8 cellular contexts compared by ENCODE assay signal in the genomic region with DNA sequence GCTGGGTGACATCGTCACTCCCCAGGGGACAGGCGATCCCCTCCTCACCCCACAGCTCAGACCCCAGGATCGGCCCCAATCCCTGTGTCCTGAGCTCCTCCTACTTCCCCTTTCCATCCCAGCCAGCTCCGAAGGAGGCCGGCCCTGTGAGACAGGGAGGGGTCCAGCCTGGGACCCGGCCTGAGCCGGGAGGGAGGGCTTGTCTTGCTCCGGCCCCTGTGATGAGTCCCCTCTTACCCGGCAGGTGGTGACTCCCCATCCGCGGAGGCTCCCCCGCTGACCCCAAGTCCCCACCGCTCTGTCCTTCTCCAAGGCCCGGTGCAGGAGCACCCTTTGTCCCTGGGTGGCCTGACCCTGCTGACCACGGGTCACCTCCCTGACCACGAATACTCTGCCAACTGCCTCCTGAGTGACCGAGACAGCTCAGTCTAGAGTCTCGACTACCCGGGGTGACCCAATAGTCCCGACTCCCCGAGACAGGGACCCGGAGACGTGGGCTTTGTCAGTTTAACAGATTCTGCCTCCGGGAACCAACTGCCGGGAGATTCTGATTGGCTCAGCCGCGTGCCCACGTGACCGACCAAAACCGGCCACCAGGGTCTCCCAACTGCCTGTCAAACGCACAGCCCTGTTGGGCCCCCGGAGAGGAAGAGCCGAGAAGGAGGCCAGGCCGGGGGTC.
A peak's percentile ranks its signal among the peaks of the same experiment; 100 is the strongest.
DNase-seq lines count a peak whose midpoint lies in the region; ATAC-seq and TF ChIP-seq lines count a peak whose summit lies in the region.

No MANE protein-coding gene starts in this region.

- ATAC-seq in HCT116 (peak; percentile 17; the same call in 1 of the 2 replicates), left ventricle myocardium superior (peak; percentile 92), GM21528 (IDR thresholded peaks at IDR 0.05; ENCODE audit: low FRiP score, unreplicated experiment) (no peak)
- ATAC-seq in activated T-cell treated with anti-CD3 and anti-CD28 coated beads, Interleukin-2, amount 50 U/mL, for 72 hours (replicated peaks in 1 of 2): peak in 1 of 2 donors; percentile 52

- H3K9ac ChIP-seq in HCT116 (ENCODE audit: low read length): no peak overlapping the region

- H3K9me3 Mint-ChIP-seq in CD14-positive monocyte (no peaks in the 10 kb centered on the region), mesothelial cell of epicardium (no peaks in the 10 kb centered on the region)
- no peaks in the 10 kb centered on the region for H3K9me3 Mint-ChIP-seq in activated T-cell treated with anti-CD3 and anti-CD28 coated beads, Interleukin-2, amount 50 U/mL, for 72 hours

- H4K20me1 ChIP-seq in HCT116 (ENCODE audit: insufficient read depth): no peaks in the 10 kb centered on the region

- H3K27ac Mint-ChIP-seq in CD14-positive monocyte: peak overlapping the region in 4 of 7 donors; percentile 46 to 90 (median 52)
- no peak overlapping the region for H3K27ac Mint-ChIP-seq in activated T-cell treated with anti-CD3 and anti-CD28 coated beads, Interleukin-2, amount 50 U/mL, for 72 hours
- no peak overlapping the region for H3K27ac Mint-ChIP-seq in mesothelial cell of epicardium

- H3K4me3 ChIP-seq in HCT116 (replicated peaks in 1 of 2; ENCODE audit: low read depth in 1 of 2, low read length in 2 of 2) (no peak overlapping the region), retinal pigment epithelial cell (ENCODE audit: low read length) (peak overlapping the region; percentile 71)

- BruUV-seq in HCT116 (replicated peaks; lab: Mats Ljungman, UMichigan): no TSS peak

- POLR2A ChIA-PET in HCT116 (lab: Charles Lee): no interaction called here

- H3K36me3 ChIP-seq in HCT116 (ENCODE audit: control insufficient read depth in 1 of 2, insufficient read depth in 2 of 2, low read length in 2 of 2): no peaks in the 10 kb centered on the region

- H3K9me3 ChIP-seq in HCT116 (ENCODE audit: control insufficient read depth in 1 of 2, insufficient read depth in 1 of 2, low read depth in 1 of 2, low read length in 2 of 2): no peaks in the 10 kb centered on the region

- no peak overlapping the region for H2AFZ ChIP-seq in HCT116 (ENCODE audit: low read depth, low read length, poor library complexity, severe bottlenecking)

- H3K27ac ChIP-seq in HCT116 (ENCODE audit: low read depth, low read length): no peak overlapping the region

- no peak overlapping the region for H3K4me2 ChIP-seq in HCT116 (ENCODE audit: low read length)

- RAD21 ChIA-PET in HCT116 (lab: Charles Lee; ENCODE audit: low non-redundant PET in 1 of 2, low total read pairs in 2 of 2, uncharacterized antibody in 2 of 2, unreplicated experiment in 2 of 2): no interaction called here

- intact Hi-C loops in CD14-positive monocyte (cut with micrococcal nuclease) (no loop called here), HCT116 (cut with micrococcal nuclease) (no loop called here), left ventricle myocardium superior (cut with micrococcal nuclease) (no loop called here)

- no peaks in the 10 kb centered on the region for H3K4me1 ChIP-seq in HCT116 (ENCODE audit: control insufficient read depth in 1 of 2, insufficient read depth in 2 of 2, low read length in 2 of 2)

- H3K36me3 Mint-ChIP-seq in CD14-positive monocyte (no peaks in the 10 kb centered on the region), mesothelial cell of epicardium (no peaks in the 10 kb centered on the region)
- H3K36me3 Mint-ChIP-seq in activated T-cell treated with anti-CD3 and anti-CD28 coated beads, Interleukin-2, amount 50 U/mL, for 72 hours (ENCODE audit: insufficient read depth in 2 of 2): no peaks in the 10 kb centered on the region

- no peak for TF ChIP-seq CTCF in CD14-positive monocyte (IDR thresholded peaks at IDR 0.05)
- TF ChIP-seq CTCF in HCT116 (IDR thresholded peaks at IDR 0.05 in 2 of 3, conservative IDR thresholded peaks at IDR 0.05 in 1 of 3; ENCODE audit: borderline replicate concordance in 1 of 3, insufficient read depth in 1 of 3, low read depth in 2 of 3, low read length in 2 of 3): 0 out of 6 replicates have a peak, but pooled peaks of 1 of the 3 experiments have one; percentile 2
- peak; percentile 3 for TF ChIP-seq CTCF in retinal pigment epithelial cell (conservative IDR thresholded peaks at IDR 0.05; ENCODE audit: low read depth, low read length)
- TF ChIP-seq CTCF in mesothelial cell of epicardium (IDR thresholded peaks at IDR 0.05; ENCODE audit: unreplicated experiment): no peak

- no peak for TF ChIP-seq RAD21 in HCT116 (IDR thresholded peaks at IDR 0.05; ENCODE audit: low read depth)

- DNase-seq in CD14-positive monocyte (ENCODE audit: low spot score): no peak
- no peak for DNase-seq in HCT116 (ENCODE audit: low read depth, low spot score)
- peak in 1 of 2 donors; percentile 24 for DNase-seq in activated T-cell treated with anti-CD3 and anti-CD28 coated beads, Interleukin-2, amount 50 U/mL, for 72 hours
- peak; percentile 83 for DNase-seq in left ventricle myocardium superior
- peak; percentile 9 for DNase-seq in retinal pigment epithelial cell (ENCODE audit: low read depth)
- no peak for DNase-seq in activated gamma-delta T cell treated with Interleukin-2 at 50 U/mL for 16 hours
- DNase-seq in mesothelial cell of epicardium (ENCODE audit: low spot score in 2 of 2, unreplicated experiment in 2 of 2): no peak

- H3K79me2 ChIP-seq in HCT116 (ENCODE audit: insufficient read depth, low read length): no peaks in the 10 kb centered on the region

- CTCF ChIA-PET in HCT116 (lab: Charles Lee): no interaction called here

- peaks cover 0 to 3% (median 1%) of the 10 kb centered on the region in 3 donors for H3K27me3 Mint-ChIP-seq in CD14-positive monocyte (ENCODE audit: low read depth in 3 of 3)
- peaks cover 20% of the 10 kb centered on the region for H3K27me3 Mint-ChIP-seq in activated T-cell treated with anti-CD3 and anti-CD28 coated beads, Interleukin-2, amount 50 U/mL, for 72 hours (ENCODE audit: low read depth)
- H3K27me3 Mint-ChIP-seq in mesothelial cell of epicardium (ENCODE audit: low read depth): peaks cover 1% of the 10 kb centered on the region

- TF ChIP-seq POLR2A in HCT116 (IDR thresholded peaks at IDR 0.05; ENCODE audit: borderline replicate concordance, extremely low read depth, insufficient read depth, insufficient read length): no peak

- H3K4me3 Mint-ChIP-seq in CD14-positive monocyte (peak overlapping the region; percentile 79 to 92), mesothelial cell of epicardium (no peak overlapping the region)
- H3K4me3 Mint-ChIP-seq in activated T-cell treated with anti-CD3 and anti-CD28 coated beads, Interleukin-2, amount 50 U/mL, for 72 hours: peak overlapping the region; percentile 37 to 68

- H3K4me1 Mint-ChIP-seq in CD14-positive monocyte: peaks cover 9% of the 10 kb centered on the region
- peaks cover 19% of the 10 kb centered on the region for H3K4me1 Mint-ChIP-seq in activated T-cell treated with anti-CD3 and anti-CD28 coated beads, Interleukin-2, amount 50 U/mL, for 72 hours (ENCODE audit: low read depth)
- no peaks in the 10 kb centered on the region for H3K4me1 Mint-ChIP-seq in mesothelial cell of epicardium

- H3K27me3 ChIP-seq in HCT116 (ENCODE audit: insufficient read depth, low read length): no peaks in the 10 kb centered on the region

- H3K9me2 ChIP-seq in HCT116 (ENCODE audit: insufficient read depth): no peaks in the 10 kb centered on the region

TF ChIP-seq in HCT116, 20 proteins besides CTCF, POLR2A, EP300 and RAD21:
- no peak for TF ChIP-seq CEBPB (IDR thresholded peaks at IDR 0.05; ENCODE audit: low read depth)
- no peak for TF ChIP-seq ELF1 (IDR thresholded peaks at IDR 0.05; ENCODE audit: borderline replicate concordance, low read depth)

Comparison
In these comparisons a context has a peak if more than half of its experiments do, and no peak if none do; other contexts are left out.
1. DNase-seq: peak in left ventricle myocardium superior (single experiment) and retinal pigment epithelial cell (single experiment); none in CD14-positive monocyte (single experiment), HCT116 (single experiment), activated gamma-delta T cell treated with Interleukin-2 at 50 U/mL for 16 hours (single experiment) and mesothelial cell of epicardium (0 of 2).
2. H3K27ac Mint-ChIP-seq: peak in CD14-positive monocyte (4 of 7); none in activated T-cell treated with anti-CD3 and anti-CD28 coated beads, Interleukin-2, amount 50 U/mL, for 72 hours (single experiment) and mesothelial cell of epicardium (single experiment).